ENCODE assay signal across 1 cellular context in genomic region chr19:38670921-38671398, GRCh38.
TF ChIP-seq lines count a peak whose summit lies in the region.

No MANE protein-coding gene starts in this region.

TF ChIP-seq in HEK293, 187 proteins besides CTCF, POLR2A, EP300 and RAD21 (continued from another document):
- TF ChIP-seq ZBTB48 (tag by site-specific recombination; IDR thresholded peaks at IDR 0.05) (peak; percentile 45; the same call in 1 of the 2 replicates), PRDM10 (tag by site-specific recombination; IDR thresholded peaks at IDR 0.05) (0 out of 2 replicates have a peak, but pooled peaks have one; percentile 17), ZNF366 (tag by site-specific recombination; conservative IDR thresholded peaks at IDR 0.05) (0 out of 2 replicates have a peak, but pooled peaks have one; percentile 17), ZBTB17 (tag by site-specific recombination; IDR thresholded peaks at IDR 0.05) (peak; percentile 85), ZXDB (tag by site-specific recombination; IDR thresholded peaks at IDR 0.05) (0 out of 2 replicates have a peak, but pooled peaks have one; percentile 32), ZNF639 (tag by site-specific recombination; IDR thresholded peaks at IDR 0.05) (no peak), FEZF1 (tag by site-specific recombination; IDR thresholded peaks at IDR 0.05) (peak; percentile 80), BCL6B (tag by site-specific recombination; IDR thresholded peaks at IDR 0.05) (no peak), ZNF561 (tag by site-specific recombination; IDR thresholded peaks at IDR 0.05; ENCODE audit: borderline replicate concordance) (no peak), HOXA7 (CRISPR knock-in tag; IDR thresholded peaks at IDR 0.05; ENCODE audit: borderline replicate concordance) (no peak), ZNF600 (tag by site-specific recombination; IDR thresholded peaks at IDR 0.05) (peak; percentile 52; the same call in 1 of the 2 replicates), MYNN (tag by site-specific recombination; IDR thresholded peaks at IDR 0.05; ENCODE audit: borderline replicate concordance) (no peak), PRDM4 (tag by site-specific recombination; IDR thresholded peaks at IDR 0.05) (no peak), ZNF398 (tag by site-specific recombination; IDR thresholded peaks at IDR 0.05) (no peak), ZNF704 (tag by site-specific recombination; IDR thresholded peaks at IDR 0.05) (no peak)
